In the genomic region with DNA sequence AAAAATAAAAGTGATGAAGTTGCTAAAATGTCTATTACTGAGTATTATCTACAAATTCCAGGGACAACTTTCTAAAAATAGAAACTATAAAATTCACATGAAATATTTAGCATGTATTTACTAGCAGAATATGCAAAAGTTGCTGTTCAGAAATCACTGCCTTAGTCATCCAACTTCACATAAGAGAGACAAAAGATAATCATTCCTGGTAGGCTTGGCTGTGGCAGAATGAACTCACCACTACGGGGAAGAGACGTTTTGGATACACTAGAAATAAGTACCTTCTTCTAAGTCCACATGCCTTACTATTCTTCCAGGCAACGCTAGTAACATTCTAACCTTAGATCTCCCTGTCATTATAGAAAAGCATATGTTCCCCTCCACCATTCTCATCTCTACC, we compare ENCODE assay signal across 15 cellular contexts.
"Had no signal": no experiment of that assay in that cellular context is flagged by ENCODE, and none has a peak within 500 bp of the region (broad histone marks: within the 10 kb centered on the region; RNA-seq: fewer than 3 reads in every experiment).

No MANE protein-coding gene starts in this region.

- H3K36me3 Mint-ChIP-seq: T-cell had no signal

- H3K27ac ChIP-seq: heart right ventricle, SJSA1 had no signal

- ATAC-seq: activated naive CD8-positive, alpha-beta T cell treated with anti-CD3 and anti-CD28 coated beads, Interleukin-2, amount 50 U/mL, for 24 hours; effector memory CD8-positive, alpha-beta T cell; heart right ventricle; T-cell had no signal

- H3K4me3 Mint-ChIP-seq: activated B cell treated with CpG ODN at 0.5 μM for 24 hours; activated CD4-positive, alpha-beta T cell treated with anti-CD3 and anti-CD28 coated beads, Interleukin-2, amount 10 ng/mL, durations not matched to agents 24 days and 14 days; activated naive CD8-positive, alpha-beta T cell treated with anti-CD3 and anti-CD28 coated beads, Interleukin-2, amount 50 U/mL, for 24 hours; dendritic cell treated with granulocyte-macrophage colony-stimulating factor and Interleukin-4, amounts not matched to agents 40 ng/mL and 50 ng/mL, for 4 days; effector memory CD8-positive, alpha-beta T cell; neural crest cell; T-cell had no signal

- H3K27ac Mint-ChIP-seq: activated B cell treated with CpG ODN at 0.5 μM for 24 hours; activated CD4-positive, alpha-beta T cell treated with anti-CD3 and anti-CD28 coated beads, Interleukin-2, amount 10 ng/mL, durations not matched to agents 24 days and 14 days; activated naive CD8-positive, alpha-beta T cell treated with anti-CD3 and anti-CD28 coated beads, Interleukin-2, amount 50 U/mL, for 24 hours; dendritic cell treated with granulocyte-macrophage colony-stimulating factor and Interleukin-4, amounts not matched to agents 40 ng/mL and 50 ng/mL, for 4 days; effector memory CD8-positive, alpha-beta T cell; T-cell had no signal

- H3K4me3 ChIP-seq: heart right ventricle, ovary, SJSA1, skin epidermis, tibial nerve had no signal

- DNase-seq: activated B cell treated with CpG ODN at 0.5 μM for 24 hours; activated CD4-positive, alpha-beta T cell treated with anti-CD3 and anti-CD28 coated beads, Interleukin-2, amount 10 ng/mL, durations not matched to agents 24 days and 14 days; activated naive CD4-positive, alpha-beta T cell treated with Interleukin-2 at 50 U/mL for 16 hours; activated naive CD8-positive, alpha-beta T cell treated with anti-CD3 and anti-CD28 coated beads, Interleukin-2, amount 50 U/mL, for 24 hours; effector memory CD8-positive, alpha-beta T cell; foreskin melanocyte; heart right ventricle; ovary; retina; T-cell had no signal

- H3K4me1 Mint-ChIP-seq: activated B cell treated with CpG ODN at 0.5 μM for 24 hours; activated CD4-positive, alpha-beta T cell treated with anti-CD3 and anti-CD28 coated beads, Interleukin-2, amount 10 ng/mL, durations not matched to agents 24 days and 14 days; activated naive CD8-positive, alpha-beta T cell treated with anti-CD3 and anti-CD28 coated beads, Interleukin-2, amount 50 U/mL, for 24 hours; neural crest cell; T-cell had no signal

- H3K36me3 ChIP-seq: heart right ventricle, ovary, SJSA1, tibial nerve had no signal

- H3K27me3 Mint-ChIP-seq: activated B cell treated with CpG ODN at 0.5 μM for 24 hours; activated CD4-positive, alpha-beta T cell treated with anti-CD3 and anti-CD28 coated beads, Interleukin-2, amount 10 ng/mL, durations not matched to agents 24 days and 14 days; activated naive CD8-positive, alpha-beta T cell treated with anti-CD3 and anti-CD28 coated beads, Interleukin-2, amount 50 U/mL, for 24 hours; dendritic cell treated with granulocyte-macrophage colony-stimulating factor and Interleukin-4, amounts not matched to agents 40 ng/mL and 50 ng/mL, for 4 days; effector memory CD8-positive, alpha-beta T cell; T-cell had no signal

- H3K4me1 ChIP-seq: SJSA1 had no signal

- H3K27me3 ChIP-seq: ovary, SJSA1, tibial nerve had no signal

- H3K9me3 Mint-ChIP-seq: activated B cell treated with CpG ODN at 0.5 μM for 24 hours; activated CD4-positive, alpha-beta T cell treated with anti-CD3 and anti-CD28 coated beads, Interleukin-2, amount 10 ng/mL, durations not matched to agents 24 days and 14 days; activated naive CD8-positive, alpha-beta T cell treated with anti-CD3 and anti-CD28 coated beads, Interleukin-2, amount 50 U/mL, for 24 hours; dendritic cell treated with granulocyte-macrophage colony-stimulating factor and Interleukin-4, amounts not matched to agents 40 ng/mL and 50 ng/mL, for 4 days; effector memory CD8-positive, alpha-beta T cell; neural crest cell had no signal

- H3K9me3 ChIP-seq: heart right ventricle, ovary, SJSA1, tibial nerve had no signal
